ENCODE assay signal across 19 cellular contexts in the genomic region with DNA sequence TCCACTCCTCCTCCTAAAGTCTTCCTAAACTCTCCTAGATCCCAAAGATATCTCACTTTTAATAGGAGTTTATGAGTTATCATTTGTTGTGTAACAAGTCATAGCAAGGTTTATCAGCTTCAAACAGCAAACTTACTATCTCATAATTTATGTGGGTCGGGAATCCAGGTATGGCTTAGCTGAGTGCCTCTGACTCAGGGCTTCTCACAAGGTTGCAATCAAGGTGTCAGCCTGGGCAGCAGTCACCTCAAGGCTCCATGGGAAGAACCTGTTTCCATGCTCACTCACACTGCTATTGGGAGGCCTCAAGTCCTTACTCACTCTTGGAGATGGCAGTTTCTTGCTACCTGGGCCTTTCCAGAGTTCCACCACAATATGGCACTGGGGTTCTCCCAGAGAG.
"Had no signal": no experiment of that assay in that cellular context is flagged by ENCODE, and none has a peak within 500 bp of the region (broad histone marks: within the 10 kb centered on the region; RNA-seq: fewer than 3 reads in every experiment).

No MANE protein-coding gene starts in this region.

- H3K4me3 Mint-ChIP-seq: memory B cell, naive B cell had no signal

- H3K27ac Mint-ChIP-seq: memory B cell, naive B cell had no signal

- H3K27me3 Mint-ChIP-seq: memory B cell, naive B cell had no signal

- H3K4me3 ChIP-seq: coronary artery, dorsolateral prefrontal cortex, esophagus muscularis mucosa, gastrocnemius medialis, heart right ventricle, left lung, lower lobe of right lung, mucosa of descending colon had no signal

- H3K9me3 ChIP-seq: esophagus muscularis mucosa, gastrocnemius medialis, heart right ventricle, left lung, lower lobe of right lung, mucosa of descending colon had no signal

- DNase-seq: dermis blood vessel endothelial cell; dorsolateral prefrontal cortex; effector CD4-positive, alpha-beta T cell; effector memory CD4-positive, alpha-beta T cell; foreskin melanocyte; gastrocnemius medialis; glutamatergic neuron; head of caudate nucleus; heart right ventricle; hippocampal formation; left cardiac atrium; left lung; left ventricle myocardium superior; lower lobe of right lung; mucosa of descending colon; naive B cell had no signal

- H3K4me1 ChIP-seq: esophagus muscularis mucosa, gastrocnemius medialis, heart right ventricle, left lung, lower lobe of right lung had no signal

- H3K4me1 Mint-ChIP-seq: memory B cell, naive B cell had no signal

- H3K27me3 ChIP-seq: esophagus muscularis mucosa, gastrocnemius medialis, heart right ventricle, left lung had no signal

- H3K27ac ChIP-seq: coronary artery, dorsolateral prefrontal cortex, esophagus muscularis mucosa, gastrocnemius medialis, heart right ventricle, left lung, lower lobe of right lung had no signal

- H3K36me3 ChIP-seq: esophagus muscularis mucosa, gastrocnemius medialis, heart right ventricle, left lung, lower lobe of right lung had no signal

- H3K36me3 Mint-ChIP-seq: memory B cell, naive B cell had no signal
